Comparison of ENCODE assay signal across 30 cellular contexts in the genomic region with DNA sequence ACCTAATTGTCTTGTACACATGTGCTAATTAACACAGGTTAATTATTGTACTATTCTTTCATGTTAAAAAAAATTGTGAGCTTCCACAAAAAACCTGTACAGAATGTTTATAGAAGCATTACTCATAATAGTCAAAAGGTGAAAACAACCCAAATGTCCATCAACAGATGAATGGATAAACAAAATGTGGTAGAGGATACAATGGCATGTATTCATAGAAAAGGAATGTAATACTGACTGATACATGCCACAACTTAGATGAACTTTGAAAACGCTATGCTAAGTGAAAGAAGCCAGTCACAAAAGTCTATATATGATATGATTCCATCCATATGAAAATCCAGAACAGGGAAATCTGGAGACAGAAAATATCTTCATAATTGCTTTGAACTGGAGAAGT. TPM values are rescaled to one million over a fixed set of nuclear protein-coding genes. Genes with fewer than 3 reads are reported as not detected.
DNase-seq lines count a peak whose midpoint lies in the region; ATAC-seq and TF ChIP-seq lines count a peak whose summit lies in the region.
"Had no signal": no experiment of that assay in that cellular context is flagged by ENCODE, and none has a peak within 500 bp of the region (broad histone marks: within the 10 kb centered on the region; RNA-seq: fewer than 3 reads in every experiment).

No MANE protein-coding gene starts in this region.

- H3K27ac ChIP-seq in lower lobe of right lung = no peak overlapping the region
- H3K27ac ChIP-seq: cardiac muscle cell, hepatocyte, suprapubic skin had no signal

- no peaks in the 10 kb centered on the region for H3K27me3 Mint-ChIP-seq in activated T-cell treated with anti-CD3 and anti-CD28 coated beads, Interleukin-2, amount 50 U/mL, for 24 hours
- H3K27me3 Mint-ChIP-seq: CD4-positive, alpha-beta T cell; stimulated activated memory B cell treated with anti-CD40 and anti-IgM and Interleukin-4, amounts not matched to agents 10 μg/mL and 1 μg/mL and 100 μg/mL, for 72 hours had no signal

- H3K9me3 ChIP-seq in lower lobe of right lung = no peaks in the 10 kb centered on the region
- H3K9me3 ChIP-seq: SK-N-SH, suprapubic skin had no signal

- H3K27ac Mint-ChIP-seq in activated T-cell treated with anti-CD3 and anti-CD28 coated beads, Interleukin-2, amount 50 U/mL, for 24 hours = no peak overlapping the region
- H3K27ac Mint-ChIP-seq: CD4-positive, alpha-beta T cell; H9; stimulated activated memory B cell treated with anti-CD40 and anti-IgM and Interleukin-4, amounts not matched to agents 10 μg/mL and 1 μg/mL and 100 μg/mL, for 72 hours; T-helper 2 cell treated with Interferon-gamma antibody and Interleukin-4, amounts not matched to agents 5 μg/mL and 100 μg/mL, for 36 hours; WTC11 had no signal

- H3K9me3 Mint-ChIP-seq in activated T-cell treated with anti-CD3 and anti-CD28 coated beads, Interleukin-2, amount 50 U/mL, for 24 hours = no peaks in the 10 kb centered on the region
- H3K9me3 Mint-ChIP-seq: CD4-positive, alpha-beta T cell; H9; stimulated activated memory B cell treated with anti-CD40 and anti-IgM and Interleukin-4, amounts not matched to agents 10 μg/mL and 1 μg/mL and 100 μg/mL, for 72 hours; T-helper 2 cell treated with Interferon-gamma antibody and Interleukin-4, amounts not matched to agents 5 μg/mL and 100 μg/mL, for 36 hours; WTC11 had no signal

- no peak for TF ChIP-seq CTCF in lower lobe of right lung (IDR thresholded peaks at IDR 0.05)

- H3K36me3 ChIP-seq in lower lobe of right lung = peaks cover 84% of the 10 kb centered on the region

- H3K4me1 ChIP-seq in lower lobe of right lung = no peaks in the 10 kb centered on the region
- H3K4me1 ChIP-seq: suprapubic skin had no signal

- DNase-seq in HCEC 1CT (peak; percentile 54), RPMI7951 (ENCODE audit: low read depth) (peak; percentile 9), dermis blood vessel endothelial cell (peak; percentile 34), lung microvascular endothelial cell (ENCODE audit: low read depth in 2 of 2) (peak; percentile 48 to 63), lower lobe of right lung (no peak)
- no peak for DNase-seq in activated T-cell treated with anti-CD3 and anti-CD28 coated beads, Interleukin-2, amount 50 U/mL, for 24 hours
- DNase-seq: activated CD4-positive, alpha-beta T cell treated with anti-CD3 and anti-CD28 coated beads, Interleukin-2, amount 50 U/mL, for 4 hours; activated CD8-positive, alpha-beta memory T cell treated with anti-CD3 and anti-CD28 coated beads, Interleukin-2, amount 50 U/mL, for 4 hours; activated effector memory CD4-positive, alpha-beta T cell treated with anti-CD3 and anti-CD28 coated beads, Interleukin-2, amount 50 U/mL, for 16 hours; CD4-positive, alpha-beta T cell; DMS153; erythroblast; GF-D8; H9; KG1; MV-4-11; NCI-H187 treated with DMSO at 0.1 percent for 48 hours; NCI-H446; SK-N-SH; small intestine; stimulated activated CD4-positive, alpha-beta T cell treated with anti-CD3 and anti-CD28 coated beads, Interleukin-2, amount 100 ng/mL, for 24 hours had no signal

- intact Hi-C loops in lower lobe of right lung (cut with DNase I) = no loop called here

- no peaks in the 10 kb centered on the region for H3K27me3 ChIP-seq in lower lobe of right lung (ENCODE audit: low read depth)
- H3K27me3 ChIP-seq: cardiac muscle cell, hepatocyte, suprapubic skin had no signal

- no peak overlapping the region for H3K4me3 ChIP-seq in lower lobe of right lung
- H3K4me3 ChIP-seq: cardiac muscle cell, hepatocyte, suprapubic skin had no signal

- H3K4me3 Mint-ChIP-seq in activated T-cell treated with anti-CD3 and anti-CD28 coated beads, Interleukin-2, amount 50 U/mL, for 24 hours = no peak overlapping the region
- H3K4me3 Mint-ChIP-seq: CD4-positive, alpha-beta T cell; H9; stimulated activated memory B cell treated with anti-CD40 and anti-IgM and Interleukin-4, amounts not matched to agents 10 μg/mL and 1 μg/mL and 100 μg/mL, for 72 hours; T-helper 2 cell treated with Interferon-gamma antibody and Interleukin-4, amounts not matched to agents 5 μg/mL and 100 μg/mL, for 36 hours; WTC11 had no signal

- ATAC-seq in lower lobe of right lung = no peak
- ATAC-seq in HG03175 (IDR thresholded peaks at IDR 0.05; ENCODE audit: unreplicated experiment) = no peak
- ATAC-seq: stimulated activated memory B cell treated with anti-CD40 and anti-IgM and Interleukin-4, amounts not matched to agents 10 μg/mL and 1 μg/mL and 100 μg/mL, for 72 hours; WTC11 had no signal

- peaks cover 85% of the 10 kb centered on the region for H3K36me3 Mint-ChIP-seq in activated T-cell treated with anti-CD3 and anti-CD28 coated beads, Interleukin-2, amount 50 U/mL, for 24 hours (ENCODE audit: low read depth)

- peaks cover 3% of the 10 kb centered on the region for H3K4me1 Mint-ChIP-seq in activated T-cell treated with anti-CD3 and anti-CD28 coated beads, Interleukin-2, amount 50 U/mL, for 24 hours (ENCODE audit: low read depth)
- H3K4me1 Mint-ChIP-seq: H9, WTC11 had no signal

RNA-seq across cellular contexts. Expression of a gene that starts 25.6 kb away (rescaled TPM):
- 51.2 and 60.0 TPM in 2 replicates for total RNA-seq in RPMI7951 (2014; rRNA removed; shearing (Covaris generic))
- total RNA-seq in dermis blood vessel endothelial cell = 34.6 and 37.8 TPM in 2 replicates
- 35.7 and 53.0 TPM in 2 replicates for total RNA-seq in lung microvascular endothelial cell
- total RNA-seq in lower lobe of right lung = 74.2 TPM

RNA-seq across cellular contexts. Expression of a gene that starts 27.9 kb away (rescaled TPM):
- 25.1 and 31.7 TPM in 2 replicates for total RNA-seq in RPMI7951 (2014; rRNA removed; shearing (Covaris generic))
- 18.4 and 23.8 TPM in 2 replicates for total RNA-seq in dermis blood vessel endothelial cell
- total RNA-seq in lung microvascular endothelial cell = 9.7 and 10.5 TPM in 2 replicates
- total RNA-seq in lower lobe of right lung = 7.5 TPM

RNA-seq across cellular contexts. Expression of a gene that starts 41.8 kb away (rescaled TPM):
- under 0.01 TPM in 1 of 2 replicates, not detected in the other for total RNA-seq in RPMI7951 (2014; rRNA removed; shearing (Covaris generic))
- total RNA-seq in dermis blood vessel endothelial cell (not detected in 2 replicates), lung microvascular endothelial cell (under 0.01 TPM in 1 of 2 replicates, not detected in the other), lower lobe of right lung (0.15 TPM)
- total RNA-seq: frontal cortex, hepatocyte, pulmonary artery endothelial cell had no signal

RNA-seq across cellular contexts. Expression of a gene that starts 52.5 kb away (rescaled TPM):
- 96.3 and 116 TPM in 2 replicates for total RNA-seq in RPMI7951 (2014; rRNA removed; shearing (Covaris generic))
- total RNA-seq in dermis blood vessel endothelial cell = 141 and 188 TPM in 2 replicates
- 77.6 and 143 TPM in 2 replicates for total RNA-seq in lung microvascular endothelial cell
- total RNA-seq in lower lobe of right lung = 241 TPM

Comparison
In these comparisons a context has a peak if more than half of its experiments do, and no peak if none do; other contexts are left out.
1. DNase-seq: peak in HCEC 1CT (single experiment), RPMI7951 (single experiment), dermis blood vessel endothelial cell (single experiment) and lung microvascular endothelial cell (2 of 2); none in lower lobe of right lung (single experiment) and activated T-cell treated with anti-CD3 and anti-CD28 coated beads, Interleukin-2, amount 50 U/mL, for 24 hours (single experiment).